In the genomic region with DNA sequence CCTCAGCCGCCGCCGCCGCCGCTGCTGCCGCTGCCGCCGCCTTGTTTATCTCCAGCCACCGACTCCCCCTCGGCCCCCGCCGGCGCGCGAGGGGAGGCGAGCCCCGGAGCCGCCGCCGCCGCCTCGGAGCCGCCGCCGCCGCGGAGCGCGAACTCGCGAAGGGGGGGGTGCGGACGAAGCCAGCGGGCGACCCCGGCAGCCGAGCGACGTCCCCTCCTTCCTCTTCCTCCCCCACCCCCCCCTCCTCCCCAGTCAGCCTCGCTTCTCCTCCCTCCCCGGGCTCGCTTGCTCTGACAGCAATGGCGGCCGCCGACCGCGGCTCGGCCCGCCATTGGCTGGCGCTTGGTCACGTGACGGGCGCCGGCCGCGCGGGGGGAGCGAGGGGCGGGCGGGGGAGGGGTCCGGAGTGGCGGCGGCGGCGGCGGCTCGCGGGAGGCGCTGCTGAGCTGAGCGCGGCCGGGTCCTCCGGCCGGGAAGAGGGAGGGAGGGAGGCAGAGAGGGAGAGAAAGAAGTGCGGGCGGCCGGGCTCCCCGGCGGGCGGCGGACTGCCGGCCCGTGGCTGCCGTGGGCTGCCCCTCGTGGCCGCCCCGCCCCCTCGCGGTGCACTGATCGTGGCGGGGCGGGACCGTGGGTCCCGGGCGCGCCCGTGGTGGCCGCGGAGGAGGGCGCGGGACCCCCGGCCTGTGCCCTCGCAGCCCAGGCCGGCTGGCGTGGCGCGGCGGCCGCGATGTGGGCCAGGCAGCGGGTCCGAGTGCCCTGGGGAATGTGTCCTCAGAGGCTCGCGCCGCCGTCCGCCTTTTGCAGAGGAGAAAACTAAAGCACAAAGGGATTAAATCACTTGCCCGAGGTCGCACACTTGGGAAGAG, we compare ENCODE assay signal across 8 cellular contexts.
DNase-seq lines count a peak whose midpoint lies in the region; ATAC-seq and TF ChIP-seq lines count a peak whose summit lies in the region.

MED13L (minus strand) TSS at position 301 of the 866 bp plus-strand sequence. CDS start 562 bp downstream, outside the sequence.

- peak; percentile 71 for DNase-seq in DMS79 treated with DMSO at 0.1 percent for 48 hours (lab: John Stamatoyannopoulos, UW)
- peak; percentile 87 for DNase-seq in activated effector memory CD4-positive, alpha-beta T cell treated with Interleukin-2 at 50 U/mL for 16 hours
- DNase-seq in fibroblast of pulmonary artery (ENCODE audit: low read depth), result peak; percentile 87
- peak; percentile 91 for DNase-seq in stimulated activated naive CD8-positive, alpha-beta T cell treated with anti-CD3 and anti-CD28 coated beads, Interleukin-15, Interleukin-2, amounts not matched to agents 100 U/mL and 50 U/mL, for 24 hours

- peak within 1 kb of the TSS; percentile 97 to 98 (median 97) for H3K27ac Mint-ChIP-seq in nephron

- H3K4me3 ChIP-seq in fibroblast of pulmonary artery (replicated peaks; ENCODE audit: low read depth, low read length), result peak within 1 kb of the TSS; percentile 90

- ATAC-seq in GM21737 (IDR thresholded peaks at IDR 0.05; ENCODE audit: unreplicated experiment), result peak; percentile 75
- peak; percentile 87 for ATAC-seq in stimulated activated naive CD8-positive, alpha-beta T cell treated with anti-CD3 and anti-CD28 coated beads, Interleukin-15, Interleukin-2, amounts not matched to agents 100 U/mL and 50 U/mL, for 24 hours

- peak; percentile 10 for TF ChIP-seq CTCF in fibroblast of pulmonary artery (IDR thresholded peaks at IDR 0.05; ENCODE audit: low read length, missing control alignments)
- TF ChIP-seq CTCF in nephron (IDR thresholded peaks at IDR 0.05; ENCODE audit: unreplicated experiment in 3 of 3), result peak; percentile 15 to 42 (median 36)

- H3K27me3 Mint-ChIP-seq in nephron (ENCODE audit: low read depth), result no peaks in the 10 kb centered on the region

- H3K4me3 Mint-ChIP-seq in nephron, result peak within 1 kb of the TSS; percentile 94 to 96 (median 95)

- peak; percentile 36 for TF ChIP-seq POLR2A in Raji (IDR thresholded peaks at IDR 0.05; ENCODE audit: insufficient read depth, low read depth, low read length)

- no peaks in the 10 kb centered on the region for H3K9me3 ChIP-seq in KOPT-K1 (ENCODE audit: insufficient read depth, low read length, poor library complexity, severe bottlenecking)

- no peaks in the 10 kb centered on the region for H3K36me3 ChIP-seq in KOPT-K1 (ENCODE audit: insufficient read depth, low read length)

- peak within 1 kb of the TSS; percentile 83 for H3K27ac ChIP-seq in KOPT-K1 (ENCODE audit: low read depth, low read length, poor library complexity, severe bottlenecking)

- no peaks in the 10 kb centered on the region for H3K36me3 Mint-ChIP-seq in nephron (ENCODE audit: low read depth)

- peaks cover 2% of the 10 kb centered on the region for H3K9me3 Mint-ChIP-seq in nephron

- H3K4me1 Mint-ChIP-seq in nephron, result peaks cover 33% of the 10 kb centered on the region

Comparison
In these comparisons a context has a peak if more than half of its experiments do, and no peak if none do; other contexts are left out.
1. Peak in every context shown above with its lines: DNase-seq, ATAC-seq, H3K4me3 ChIP-seq and H3K27ac ChIP-seq.